Comparison of ENCODE assay signal across 13 cellular contexts in genomic region chr5:157689942-157690689, GRCh38. TPM values are rescaled to one million over a fixed set of nuclear protein-coding genes. Genes with fewer than 3 reads are reported as not detected.
A peak's percentile ranks its signal among the peaks of the same experiment; 100 is the strongest.
DNase-seq lines count a peak whose midpoint lies in the region; ATAC-seq, FAIRE-seq and TF ChIP-seq lines count a peak whose summit lies in the region.
"Had no signal": no experiment of that assay in that cellular context is flagged by ENCODE, and none has a peak within 500 bp of the region (broad histone marks: within the 10 kb centered on the region; RNA-seq: fewer than 3 reads in every experiment).

No MANE protein-coding gene starts in this region.

- POLR2A ChIA-PET in A673 (lab: Charles Lee; ENCODE audit: low non-redundant PET): no interaction called here

- CTCF ChIA-PET in A673 (lab: Charles Lee): no interaction called here

- no TSS peak for BruUV-seq in A673 (replicated peaks; lab: Mats Ljungman, UMichigan)

- intact Hi-C loops in A673 (cut with micrococcal nuclease; ENCODE audit: unreplicated experiment): no loop called here

- ATAC-seq in GM19395 (IDR thresholded peaks at IDR 0.05; ENCODE audit: unreplicated experiment) (peak; percentile 49), GM19023 (IDR thresholded peaks at IDR 0.05; ENCODE audit: unreplicated experiment) (no peak)

- no peaks in the 10 kb centered on the region for H3K27me3 ChIP-seq in A673 (replicated peaks; ENCODE audit: insufficient read depth, low read depth, low read length, poor library complexity)

- H3K27ac ChIP-seq in A673 (ENCODE audit: low read depth, low read length, poor library complexity, severe bottlenecking): no peak overlapping the region
- H3K27ac ChIP-seq: stomach had no signal

- TF ChIP-seq CTCF in epithelial cell of esophagus (IDR thresholded peaks at IDR 0.05; ENCODE audit: insufficient read depth, low read depth, low read length, missing control alignments): peak; percentile 20
- no peak for TF ChIP-seq CTCF in A673 (conservative IDR thresholded peaks at IDR 0.05; ENCODE audit: low read depth, low read length)
- no peak for TF ChIP-seq CTCF in D721Med (IDR thresholded peaks at IDR 0.05; ENCODE audit: insufficient read depth, missing control alignments)

- no peaks in the 10 kb centered on the region for H3K9me3 ChIP-seq in A673 (ENCODE audit: low read depth, low read length, poor library complexity, severe bottlenecking)
- H3K9me3 ChIP-seq: stomach had no signal

- no peak for FAIRE-seq in D721Med (lab: Jason Lieb, UNC)

- no peaks in the 10 kb centered on the region for H3K36me3 ChIP-seq in A673 (ENCODE audit: insufficient read depth, low read length, poor library complexity, severe bottlenecking)
- H3K36me3 ChIP-seq: stomach had no signal

- no peaks in the 10 kb centered on the region for H3K4me1 ChIP-seq in A673 (ENCODE audit: insufficient read depth, low read length, poor library complexity, severe bottlenecking)
- H3K4me1 ChIP-seq: stomach had no signal

- peak; percentile 23 for DNase-seq in activated CD4-positive, alpha-beta T cell treated with anti-CD3 and anti-CD28 coated beads, Interleukin-2, amount 50 U/mL, for 1 hour
- DNase-seq in epithelial cell of esophagus (ENCODE audit: low read depth) (no peak), H4 (ENCODE audit: low spot score) (no peak), A673 (ENCODE audit: low spot score) (no peak), D721Med (ENCODE audit: insufficient read length, low spot score) (no peak)
- peak; percentile 15 to 17 for DNase-seq in stimulated activated CD4-positive, alpha-beta T cell treated with anti-CD3 and anti-CD28 coated beads, Interleukin-4, amount 100 ng/mL, for 48 hours (ENCODE audit: low read depth in 2 of 2)
- DNase-seq: amygdala, NCI-H526, stomach had no signal

- H3K4me3 ChIP-seq in epithelial cell of esophagus (ENCODE audit: low read length) (no peak overlapping the region), A673 (ENCODE audit: low read depth, low read length, poor library complexity, severe bottlenecking) (no peak overlapping the region)

RNA-seq across cellular contexts. Expression of gene C5orf52, which starts 18.8 kb away (rescaled TPM):
- not detected in 2 replicates for total RNA-seq in H4 (2014; rRNA removed; shearing (Covaris generic))
- total RNA-seq in A673 (2021): not detected in 2 replicates
- total RNA-seq: fibroblast of lung, lung microvascular endothelial cell, stomach had no signal

RNA-seq across cellular contexts. Expression of gene SOX30, which starts 37.9 kb away (rescaled TPM):
- total RNA-seq in H4 (2014; rRNA removed; shearing (Covaris generic)): not detected in 2 replicates
- total RNA-seq in A673 (2021): not detected in 2 replicates
- total RNA-seq: fibroblast of lung, lung microvascular endothelial cell had no signal

RNA-seq across cellular contexts. Expression of gene THG1L, which starts 41.1 kb away (rescaled TPM):
- 22.6 and 27.1 TPM in 2 replicates for total RNA-seq in H4 (2014; rRNA removed; shearing (Covaris generic))
- total RNA-seq in A673 (2021): 11.8 and 13.0 TPM in 2 replicates

RNA-seq across cellular contexts. Expression of gene LSM11, which starts 53.4 kb away (rescaled TPM):
- 2.0 and 2.4 TPM in 2 replicates for total RNA-seq in H4 (2014; rRNA removed; shearing (Covaris generic))
- total RNA-seq in A673 (2021): 3.6 and 4.2 TPM in 2 replicates

Comparison
In these comparisons a context has a peak if more than half of its experiments do, and no peak if none do; other contexts are left out.
1. DNase-seq: peak in activated CD4-positive, alpha-beta T cell treated with anti-CD3 and anti-CD28 coated beads, Interleukin-2, amount 50 U/mL, for 1 hour (single experiment) and stimulated activated CD4-positive, alpha-beta T cell treated with anti-CD3 and anti-CD28 coated beads, Interleukin-4, amount 100 ng/mL, for 48 hours (2 of 2); none in epithelial cell of esophagus (single experiment), H4 (single experiment), A673 (single experiment) and D721Med (single experiment).